Comparison of ENCODE assay signal across 20 cellular contexts in genomic region chr2:29398384-29399237, GRCh38.
DNase-seq lines count a peak whose midpoint lies in the region; ATAC-seq and TF ChIP-seq lines count a peak whose summit lies in the region.
"Had no signal": no experiment of that assay in that cellular context is flagged by ENCODE, and none has a peak within 500 bp of the region (broad histone marks: within the 10 kb centered on the region; RNA-seq: fewer than 3 reads in every experiment).

No MANE protein-coding gene starts in this region.

- no peaks in the 10 kb centered on the region for H3K79me1 ChIP-seq in mesenchymal stem cell (replicated peaks; ENCODE audit: low read length, poor library complexity, severe bottlenecking)

- no peak overlapping the region for H3K27ac Mint-ChIP-seq in stimulated activated naive B cell treated with anti-CD40 and anti-IgM and Interleukin-4, amounts not matched to agents 10 μg/mL and 1 μg/mL and 100 μg/mL, for 72 hours
- H3K27ac Mint-ChIP-seq: activated naive CD8-positive, alpha-beta T cell treated with anti-CD3 and anti-CD28 coated beads, Interleukin-2, amount 10 ng/mL, durations not matched to agents 7 days and 5 days; activated T-cell treated with anti-CD3 and anti-CD28 coated beads, Interleukin-2, amount 50 U/mL, for 24 hours; CD4-positive, alpha-beta T cell; stimulated activated effector memory CD8-positive, alpha-beta T cell treated with anti-CD3 and anti-CD28 coated beads, Interleukin-12 subunit alpha, Interleukin-12 subunit beta, amount 100 ng/mL, for 72 hours had no signal

- peaks cover 0 to 14% of the 10 kb centered on the region in 2 experiments for H3K27me3 ChIP-seq in mesenchymal stem cell (ENCODE audit: control insufficient read depth in 1 of 2, insufficient read depth in 1 of 2, low read length in 2 of 2)
- H3K27me3 ChIP-seq: gastrocnemius medialis, neutrophil, upper lobe of left lung had no signal

- no peak overlapping the region for H3K23ac ChIP-seq in mesenchymal stem cell (ENCODE audit: low read length in 2 of 2)

- no peak overlapping the region for H4K8ac ChIP-seq in mesenchymal stem cell (ENCODE audit: low read length)

- H3K27ac ChIP-seq in mesenchymal stem cell (ENCODE audit: low read length, poor library complexity, severe bottlenecking): no peak overlapping the region
- H3K27ac ChIP-seq: gastrocnemius medialis, neutrophil, skin epidermis, upper lobe of left lung had no signal

- H3K4me1 ChIP-seq in mesenchymal stem cell (ENCODE audit: control insufficient read depth, insufficient read depth, low read depth, low read length): no peaks in the 10 kb centered on the region
- H3K4me1 ChIP-seq: gastrocnemius medialis, upper lobe of left lung had no signal

- H3K9ac ChIP-seq in mesenchymal stem cell (ENCODE audit: low read length): no peak overlapping the region

- H2AFZ ChIP-seq in mesenchymal stem cell (ENCODE audit: low read depth, low read length): no peak overlapping the region

- H3K18ac ChIP-seq in mesenchymal stem cell (ENCODE audit: low read depth in 1 of 2, low read length in 2 of 2): no peak overlapping the region

- H2BK15ac ChIP-seq in mesenchymal stem cell (ENCODE audit: low read depth, poor library complexity, severe bottlenecking): no peak overlapping the region

- WGBS in mesenchymal stem cell: 75% methylated on average over 7 of the region's 8 CpGs

- H3K4ac ChIP-seq in mesenchymal stem cell (ENCODE audit: low read depth in 1 of 2, low read length in 2 of 2): no peak overlapping the region

- H3K9me3 Mint-ChIP-seq in stimulated activated naive B cell treated with anti-CD40 and anti-IgM and Interleukin-4, amounts not matched to agents 10 μg/mL and 1 μg/mL and 100 μg/mL, for 72 hours: no peaks in the 10 kb centered on the region
- H3K9me3 Mint-ChIP-seq: activated naive CD8-positive, alpha-beta T cell treated with anti-CD3 and anti-CD28 coated beads, Interleukin-2, amount 10 ng/mL, durations not matched to agents 7 days and 5 days; activated T-cell treated with anti-CD3 and anti-CD28 coated beads, Interleukin-2, amount 50 U/mL, for 24 hours; CD4-positive, alpha-beta T cell; stimulated activated effector memory CD8-positive, alpha-beta T cell treated with anti-CD3 and anti-CD28 coated beads, Interleukin-12 subunit alpha, Interleukin-12 subunit beta, amount 100 ng/mL, for 72 hours had no signal

- H3K4me3 Mint-ChIP-seq in stimulated activated naive B cell treated with anti-CD40 and anti-IgM and Interleukin-4, amounts not matched to agents 10 μg/mL and 1 μg/mL and 100 μg/mL, for 72 hours: no peak overlapping the region
- H3K4me3 Mint-ChIP-seq: activated naive CD8-positive, alpha-beta T cell treated with anti-CD3 and anti-CD28 coated beads, Interleukin-2, amount 10 ng/mL, durations not matched to agents 7 days and 5 days; activated T-cell treated with anti-CD3 and anti-CD28 coated beads, Interleukin-2, amount 50 U/mL, for 24 hours; CD4-positive, alpha-beta T cell; stimulated activated effector memory CD8-positive, alpha-beta T cell treated with anti-CD3 and anti-CD28 coated beads, Interleukin-12 subunit alpha, Interleukin-12 subunit beta, amount 100 ng/mL, for 72 hours had no signal

- H3K4me1 Mint-ChIP-seq in stimulated activated naive B cell treated with anti-CD40 and anti-IgM and Interleukin-4, amounts not matched to agents 10 μg/mL and 1 μg/mL and 100 μg/mL, for 72 hours: no peaks in the 10 kb centered on the region
- H3K4me1 Mint-ChIP-seq: activated naive CD8-positive, alpha-beta T cell treated with anti-CD3 and anti-CD28 coated beads, Interleukin-2, amount 10 ng/mL, durations not matched to agents 7 days and 5 days; stimulated activated effector memory CD8-positive, alpha-beta T cell treated with anti-CD3 and anti-CD28 coated beads, Interleukin-12 subunit alpha, Interleukin-12 subunit beta, amount 100 ng/mL, for 72 hours had no signal

- no peak overlapping the region for H3K14ac ChIP-seq in mesenchymal stem cell (ENCODE audit: low read length in 2 of 2)

- no peaks in the 10 kb centered on the region for H3K36me3 ChIP-seq in mesenchymal stem cell (ENCODE audit: control insufficient read depth in 1 of 2, insufficient read depth in 2 of 2, low read depth in 1 of 2, low read length in 2 of 2)
- H3K36me3 ChIP-seq: gastrocnemius medialis, neutrophil, upper lobe of left lung had no signal

- no peak overlapping the region for H4K91ac ChIP-seq in mesenchymal stem cell (ENCODE audit: low read length)

- no peak overlapping the region for H2BK12ac ChIP-seq in mesenchymal stem cell (ENCODE audit: low read length in 2 of 2)

- no peaks in the 10 kb centered on the region for H3K9me3 ChIP-seq in mesenchymal stem cell (ENCODE audit: control insufficient read depth, low read length)
- H3K9me3 ChIP-seq: gastrocnemius medialis, neutrophil, upper lobe of left lung had no signal

- H3K36me3 Mint-ChIP-seq in stimulated activated naive B cell treated with anti-CD40 and anti-IgM and Interleukin-4, amounts not matched to agents 10 μg/mL and 1 μg/mL and 100 μg/mL, for 72 hours: no peaks in the 10 kb centered on the region
- H3K36me3 Mint-ChIP-seq: activated naive CD8-positive, alpha-beta T cell treated with anti-CD3 and anti-CD28 coated beads, Interleukin-2, amount 10 ng/mL, durations not matched to agents 7 days and 5 days; stimulated activated effector memory CD8-positive, alpha-beta T cell treated with anti-CD3 and anti-CD28 coated beads, Interleukin-12 subunit alpha, Interleukin-12 subunit beta, amount 100 ng/mL, for 72 hours had no signal

- H3K4me2 ChIP-seq in mesenchymal stem cell (ENCODE audit: low read length, poor library complexity, severe bottlenecking): no peak overlapping the region

- no peak for ATAC-seq in stimulated activated naive B cell treated with anti-CD40 and anti-IgM and Interleukin-4, amounts not matched to agents 10 μg/mL and 1 μg/mL and 100 μg/mL, for 72 hours (replicated peaks)
- ATAC-seq: gastrocnemius medialis; stimulated activated effector memory CD8-positive, alpha-beta T cell treated with anti-CD3 and anti-CD28 coated beads, Interleukin-12 subunit alpha, Interleukin-12 subunit beta, amount 100 ng/mL, for 72 hours had no signal

- peak; percentile 21 to 34 for DNase-seq in NCI-H187 (lab: John Stamatoyannopoulos, UW)
- DNase-seq in NCI-H187 treated with DMSO at 0.1 percent for 48 hours (lab: John Stamatoyannopoulos, UW): no peak
- DNase-seq in NCI-H69 (lab: John Stamatoyannopoulos, UW): peak; percentile 49
- DNase-seq in epithelial cell of proximal tubule (ENCODE audit: low read depth): peak; percentile 36
- peak; percentile 62 for DNase-seq in renal cortical epithelial cell (ENCODE audit: low read depth)
- no peak for DNase-seq in posterior cingulate gyrus
- DNase-seq in mesenchymal stem cell: no peak
- DNase-seq in stimulated activated naive B cell treated with anti-CD40 and anti-IgM and Interleukin-4, amounts not matched to agents 10 μg/mL and 1 μg/mL and 100 μg/mL, for 72 hours: no peak
- DNase-seq: activated CD4-positive, alpha-beta T cell treated with anti-CD3 and anti-CD28 coated beads, Interleukin-2, amount 50 U/mL, for 48 hours; activated naive CD8-positive, alpha-beta T cell treated with anti-CD3 and anti-CD28 coated beads, Interleukin-2, amount 10 ng/mL, durations not matched to agents 7 days and 5 days; activated T-cell treated with anti-CD3 and anti-CD28 coated beads, Interleukin-2, amount 50 U/mL, for 24 hours; CD4-positive, alpha-beta T cell; cerebellar nuclear complex; gastrocnemius medialis; GF-D8; NCI-H226; upper lobe of left lung had no signal

- no peak overlapping the region for H2BK5ac ChIP-seq in mesenchymal stem cell (ENCODE audit: low read depth, low read length, poor library complexity, severe bottlenecking)

- H3K4me3 ChIP-seq in epithelial cell of proximal tubule (ENCODE audit: low read depth, low read length) (no peak overlapping the region), mesenchymal stem cell (ENCODE audit: insufficient read depth in 1 of 2, low read depth in 1 of 2, low read length in 2 of 2) (no peak overlapping the region)
- H3K4me3 ChIP-seq: gastrocnemius medialis, skin epidermis, upper lobe of left lung had no signal

- intact Hi-C loops in posterior cingulate gyrus (cut with DNase I): no loop called here

- H2BK120ac ChIP-seq in mesenchymal stem cell (ENCODE audit: low read depth, low read length): no peak overlapping the region

- no peak for TF ChIP-seq CTCF in epithelial cell of proximal tubule (conservative IDR thresholded peaks at IDR 0.05; ENCODE audit: low read depth, low read length)

- no peak overlapping the region for H2AK5ac ChIP-seq in mesenchymal stem cell (ENCODE audit: low read length, severe bottlenecking)

- H3K27me3 Mint-ChIP-seq in stimulated activated naive B cell treated with anti-CD40 and anti-IgM and Interleukin-4, amounts not matched to agents 10 μg/mL and 1 μg/mL and 100 μg/mL, for 72 hours: peaks cover 1 to 20% of the 10 kb centered on the region in 2 donors

Comparison
In these comparisons a context has a peak if more than half of its experiments do, and no peak if none do; other contexts are left out.
1. DNase-seq: peak in NCI-H187 (2 of 2), NCI-H69 (single experiment), epithelial cell of proximal tubule (single experiment) and renal cortical epithelial cell (single experiment); none in NCI-H187 treated with DMSO at 0.1 percent for 48 hours (single experiment), posterior cingulate gyrus (0 of 10), mesenchymal stem cell (single experiment) and stimulated activated naive B cell treated with anti-CD40 and anti-IgM and Interleukin-4, amounts not matched to agents 10 μg/mL and 1 μg/mL and 100 μg/mL, for 72 hours (single experiment).